In the genomic region with DNA sequence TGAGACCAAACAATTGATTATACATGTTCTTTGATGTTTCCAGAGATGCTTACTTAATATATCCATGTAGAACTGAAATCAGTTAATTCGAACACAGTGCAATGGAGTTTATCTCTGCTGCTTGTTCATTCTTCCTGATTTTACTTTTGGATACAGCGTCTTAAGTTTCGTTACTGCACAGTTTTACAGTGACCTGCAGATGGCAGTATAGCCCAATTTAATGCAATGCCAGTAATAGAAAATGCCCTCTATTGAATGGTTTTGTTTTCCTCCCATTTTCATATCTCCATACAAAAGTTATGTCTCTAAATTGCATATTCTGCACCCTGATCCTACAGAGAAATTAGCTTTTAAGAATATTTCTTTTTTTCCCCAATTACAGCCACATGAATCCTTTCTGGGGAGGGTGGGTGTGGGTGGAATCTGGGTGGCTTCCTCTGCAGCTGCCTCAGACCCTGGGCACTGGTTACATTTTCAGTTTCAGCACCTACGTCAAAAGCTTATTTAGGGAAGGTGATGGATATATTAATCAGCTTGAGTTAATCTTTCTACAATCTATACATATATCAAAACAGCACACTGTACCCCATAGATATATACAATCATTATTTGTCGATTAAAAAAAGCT, we compare ENCODE assay signal across 8 cellular contexts.
DNase-seq lines count a peak whose midpoint lies in the region; ATAC-seq and TF ChIP-seq lines count a peak whose summit lies in the region.

No MANE protein-coding gene starts in this region.

- CTCF ChIA-PET in A673 (lab: Charles Lee) = interaction anchor here (0.9 to 2.2 kb wide), 6 partner anchors 10 to 520 kb away, joined by 3 to 8 read pairs (median 4); no protein-coding TSS in a partner anchor

- H3K27ac ChIP-seq in A673 (ENCODE audit: low read depth, low read length, poor library complexity, severe bottlenecking) = no peak overlapping the region
- no peak overlapping the region for H3K27ac ChIP-seq in foreskin keratinocyte
- no peak overlapping the region for H3K27ac ChIP-seq in psoas muscle

- H3K27me3 ChIP-seq in A673 (replicated peaks; ENCODE audit: insufficient read depth, low read depth, low read length, poor library complexity) = peaks cover 4% of the 10 kb centered on the region
- H3K27me3 ChIP-seq in foreskin keratinocyte = peaks cover 2% of the 10 kb centered on the region
- no peaks in the 10 kb centered on the region for H3K27me3 ChIP-seq in psoas muscle (ENCODE audit: insufficient read depth in 3 of 3, low read length in 2 of 3)

- ATAC-seq in HG02798 (IDR thresholded peaks at IDR 0.05; ENCODE audit: poor library complexity, unreplicated experiment) (peak; percentile 60), foreskin keratinocyte (peak; percentile 57), psoas muscle (no peak), HG02970 (IDR thresholded peaks at IDR 0.05; ENCODE audit: low FRiP score, unreplicated experiment) (no peak)

- peak; percentile 71 for DNase-seq in A673 (ENCODE audit: low spot score)
- DNase-seq in ELR (ENCODE audit: low read depth) = peak; percentile 60
- peak; percentile 50 for DNase-seq in NCI-H460 (ENCODE audit: extremely low read depth, low read depth)
- DNase-seq in activated CD8-positive, alpha-beta memory T cell treated with anti-CD3 and anti-CD28 coated beads, Interleukin-2, amount 50 U/mL, for 24 hours (ENCODE audit: extremely low read depth) = peak; percentile 20
- DNase-seq in foreskin keratinocyte = peak in 1 of 2 donors; percentile 23
- DNase-seq in psoas muscle = no peak

- no peak overlapping the region for H3K4me3 ChIP-seq in A673 (ENCODE audit: low read depth, low read length, poor library complexity, severe bottlenecking)
- no peak overlapping the region for H3K4me3 ChIP-seq in psoas muscle

- H3K4me1 ChIP-seq in A673 (ENCODE audit: insufficient read depth, low read length, poor library complexity, severe bottlenecking) = no peaks in the 10 kb centered on the region
- no peaks in the 10 kb centered on the region for H3K4me1 ChIP-seq in foreskin keratinocyte
- no peaks in the 10 kb centered on the region for H3K4me1 ChIP-seq in psoas muscle

- H3K36me3 ChIP-seq in A673 (ENCODE audit: insufficient read depth, low read length, poor library complexity, severe bottlenecking) (no peaks in the 10 kb centered on the region), psoas muscle (ENCODE audit: insufficient read depth in 1 of 2, low read depth in 1 of 2) (no peaks in the 10 kb centered on the region)

- intact Hi-C loops in A673 (cut with micrococcal nuclease; ENCODE audit: unreplicated experiment) = loop anchor here (10.0 kb wide), 1 partner anchor 395 kb away; no protein-coding TSS in a partner anchor
- intact Hi-C loops in psoas muscle (cut with DNase I) = no loop called here

- H3K9me3 ChIP-seq in A673 (ENCODE audit: low read depth, low read length, poor library complexity, severe bottlenecking) (no peaks in the 10 kb centered on the region), psoas muscle (no peaks in the 10 kb centered on the region)

- POLR2A ChIA-PET in A673 (lab: Charles Lee; ENCODE audit: low non-redundant PET) = no interaction called here

- WGBS in psoas muscle, 3 donors = 24 to 26% (median 25%) methylated on average over 5 of the region's 5 CpGs

- TF ChIP-seq CTCF in A673 (conservative IDR thresholded peaks at IDR 0.05; ENCODE audit: low read depth, low read length) = peak; percentile 92
- peak; percentile 85 for TF ChIP-seq CTCF in foreskin keratinocyte (conservative IDR thresholded peaks at IDR 0.05)
- TF ChIP-seq CTCF in psoas muscle (IDR thresholded peaks at IDR 0.05) = peak; percentile 72

- no TSS peak for BruUV-seq in A673 (replicated peaks; lab: Mats Ljungman, UMichigan)

Comparison
In these comparisons a context has a peak if more than half of its experiments do, and no peak if none do; other contexts are left out.
1. DNase-seq: peak in A673 (single experiment), ELR (single experiment), NCI-H460 (single experiment) and activated CD8-positive, alpha-beta memory T cell treated with anti-CD3 and anti-CD28 coated beads, Interleukin-2, amount 50 U/mL, for 24 hours (single experiment); none in psoas muscle (0 of 2).
2. ATAC-seq: peak in HG02798 (single experiment) and foreskin keratinocyte (single experiment); none in psoas muscle (0 of 4) and HG02970 (single experiment).
3. Peak in every context shown above with its lines, with median percentiles within 50 percentile points of each other: CTCF ChIP-seq.